Comparison of ENCODE assay signal across 8 cellular contexts in the genomic region with DNA sequence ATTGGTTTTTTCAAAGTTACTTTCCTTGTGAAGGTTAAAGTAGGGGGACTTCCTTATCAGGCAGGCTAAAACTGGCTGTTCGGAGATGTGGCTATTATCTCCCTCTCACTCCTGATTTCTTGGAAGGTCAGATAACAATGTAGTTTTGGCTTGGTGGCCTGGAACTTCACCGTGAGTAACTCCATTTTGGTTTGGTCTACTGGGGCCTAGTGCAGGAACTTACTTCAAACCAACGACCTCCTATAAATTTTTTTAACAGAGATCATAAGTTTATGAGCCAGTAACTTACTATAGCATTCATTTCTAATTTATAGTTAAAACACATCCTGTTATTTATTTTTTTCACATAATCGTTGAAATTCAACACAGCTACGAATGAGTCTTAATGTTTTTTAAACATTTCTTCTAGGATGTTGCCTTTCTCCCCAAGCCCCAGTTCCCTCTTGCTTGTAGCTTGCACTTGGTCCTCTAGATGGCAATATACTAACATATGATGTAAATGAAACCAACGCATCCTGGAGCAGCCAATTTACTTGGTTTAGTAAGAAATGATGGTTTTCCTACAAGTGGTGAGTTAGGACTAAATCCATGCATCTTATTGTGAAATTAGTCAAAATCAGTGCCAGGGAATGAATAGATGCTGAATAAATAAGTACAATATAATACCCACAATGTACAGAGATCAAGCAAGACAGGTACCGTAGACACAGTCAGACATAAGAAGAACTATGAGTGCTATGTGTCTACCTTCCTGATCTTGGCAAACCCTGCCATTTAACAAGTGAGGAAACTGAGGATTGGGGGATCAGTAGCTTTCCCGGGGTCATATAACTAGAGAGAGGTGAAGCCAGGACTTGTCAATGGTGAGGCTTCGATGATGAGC. TPM values are rescaled to one million over a fixed set of nuclear protein-coding genes. Genes with fewer than 3 reads are reported as not detected.
DNase-seq lines count a peak whose midpoint lies in the region; ATAC-seq and TF ChIP-seq lines count a peak whose summit lies in the region.
"Not testable (repeated sequence)": the region's sequence is repeated elsewhere in the genome, so short reads cannot be mapped to it uniquely, and the experiment has no call there.

No MANE protein-coding gene starts in this region.

- POLR2A ChIA-PET in activated B cell treated with CpG ODN at 0.5 μM for 24 hours (lab: Charles Lee): not testable (repeated sequence)

- H3K27me3 Mint-ChIP-seq in activated B cell treated with CpG ODN at 0.5 μM for 24 hours; osteocyte (ENCODE audit: unreplicated experiment): not testable (repeated sequence)

- not testable (repeated sequence) for H3K36me3 Mint-ChIP-seq in activated B cell treated with CpG ODN at 0.5 μM for 24 hours (ENCODE audit: low read depth); osteocyte (ENCODE audit: unreplicated experiment)

- CTCF ChIA-PET in activated B cell treated with CpG ODN at 0.5 μM for 24 hours (lab: Charles Lee): interaction anchor here (1.0 kb wide), 1 partner anchor 206 kb away, joined by 3 read pairs; no protein-coding TSS in a partner anchor

- peak overlapping the region in 1 of 2 donors; percentile 30 for H3K27ac ChIP-seq in right atrium auricular region
- H3K27ac ChIP-seq in upper lobe of right lung: not testable (repeated sequence)

- H3K27me3 ChIP-seq in right atrium auricular region, upper lobe of right lung: not testable (repeated sequence)

- H3K4me3 ChIP-seq in right atrium auricular region, upper lobe of right lung: not testable (repeated sequence)

- not testable (repeated sequence) for H3K4me3 Mint-ChIP-seq in activated B cell treated with CpG ODN at 0.5 μM for 24 hours; osteocyte (ENCODE audit: unreplicated experiment)

- not testable (repeated sequence) for H3K27ac Mint-ChIP-seq in activated B cell treated with CpG ODN at 0.5 μM for 24 hours; osteocyte (ENCODE audit: unreplicated experiment)

- not testable (repeated sequence) for H3K9me3 ChIP-seq in right atrium auricular region, upper lobe of right lung

- H3K9me3 Mint-ChIP-seq in activated B cell treated with CpG ODN at 0.5 μM for 24 hours; osteocyte (ENCODE audit: unreplicated experiment): not testable (repeated sequence)

- H3K4me1 ChIP-seq in right atrium auricular region, upper lobe of right lung: not testable (repeated sequence)

- intact Hi-C loops in activated B cell treated with CpG ODN at 0.5 μM for 24 hours (cut with micrococcal nuclease): loop anchor here (10.0 kb wide), 1 partner anchor 148 kb away; no protein-coding TSS in a partner anchor
- intact Hi-C loops in upper lobe of right lung (cut with DNase I): not testable (repeated sequence)

- not testable (repeated sequence) for H3K4me1 Mint-ChIP-seq in activated B cell treated with CpG ODN at 0.5 μM for 24 hours; osteocyte (ENCODE audit: unreplicated experiment)

- not testable (repeated sequence) for H3K36me3 ChIP-seq in right atrium auricular region, upper lobe of right lung

- TF ChIP-seq CTCF in LNCAP (IDR thresholded peaks at IDR 0.05) (peak; percentile 70), activated B cell treated with CpG ODN at 0.5 μM for 24 hours (IDR thresholded peaks at IDR 0.05) (peak; percentile 24), right atrium auricular region (IDR thresholded peaks at IDR 0.05) (peak; percentile 38 to 68), osteocyte (IDR thresholded peaks at IDR 0.05) (peak; percentile 76), upper lobe of right lung (IDR thresholded peaks at IDR 0.05) (peak; percentile 75)

- ATAC-seq in activated B cell treated with CpG ODN at 0.5 μM for 24 hours (ENCODE audit: low read depth) (peak; percentile 92), upper lobe of right lung (peak; percentile 90)

- DNase-seq in ELF-1 (ENCODE audit: low read depth, low spot score) (peak; percentile 26), NOMO-1 (lab: John Stamatoyannopoulos, UW; ENCODE audit: unreplicated experiment in 2 of 2) (peak; percentile 32 to 71)
- DNase-seq in activated B cell treated with CpG ODN at 0.5 μM for 24 hours; right atrium auricular region (ENCODE audit: low spot score); osteocyte (ENCODE audit: extremely low spot score, unreplicated experiment); upper lobe of right lung: not testable (repeated sequence)
- DNase-seq in central memory CD4-positive, alpha-beta T cell: peak; percentile 61

RNA-seq across cellular contexts. Expression of gene TVP23B, which starts 35.7 kb away (rescaled TPM):
- total RNA-seq in activated B cell treated with CpG ODN at 0.5 μM for 24 hours: 21.5 and 28.5 TPM in 2 replicates
- total RNA-seq in right atrium auricular region: 10 to 100 TPM; 24.8 to 33.0 TPM
- total RNA-seq in osteocyte: 33.2 and 39.4 TPM in 2 replicates
- 42.1 TPM for total RNA-seq in upper lobe of right lung

RNA-seq across cellular contexts. Expression of gene PRPSAP2, which starts 41.2 kb away (rescaled TPM):
- total RNA-seq in activated B cell treated with CpG ODN at 0.5 μM for 24 hours (56.7 and 62.8 TPM in 2 replicates), right atrium auricular region (10 to 100 TPM; 19.5 to 23.2 TPM), osteocyte (25.7 and 27.1 TPM in 2 replicates), upper lobe of right lung (26.3 TPM)

Comparison
In these comparisons a context has a peak if more than half of its experiments do, and no peak if none do; other contexts are left out.
1. CTCF ChIP-seq: peak in every context shown above with its lines; median percentile 76 in osteocyte; 75 in upper lobe of right lung; 70 in LNCAP; 53 in right atrium auricular region; 24 in activated B cell treated with CpG ODN at 0.5 μM for 24 hours.